Comparison of ENCODE assay signal across 27 cellular contexts in the genomic region with DNA sequence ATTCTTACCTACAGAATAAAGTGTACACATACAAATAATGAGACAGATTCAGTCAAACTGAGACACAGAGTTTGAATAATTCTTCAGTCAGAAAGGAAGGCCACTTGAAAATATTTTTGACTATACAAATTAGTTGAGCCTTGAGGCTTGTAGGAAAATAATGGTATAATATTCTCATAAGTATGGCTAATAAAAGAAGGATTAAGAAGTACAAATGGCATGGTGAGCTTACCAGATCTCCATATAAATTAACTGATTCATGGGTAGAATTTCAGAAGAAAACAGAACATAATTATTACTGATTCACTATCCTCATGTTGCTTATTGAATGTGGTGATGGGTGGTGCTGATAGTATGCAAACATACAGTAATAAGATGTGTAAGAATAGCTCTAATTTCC.
"Had no signal": no experiment of that assay in that cellular context is flagged by ENCODE, and none has a peak within 500 bp of the region (broad histone marks: within the 10 kb centered on the region; RNA-seq: fewer than 3 reads in every experiment).

No MANE protein-coding gene starts in this region.

- H3K27ac ChIP-seq: stomach, suprapubic skin, testis, thoracic aorta, thyroid gland, tibial artery, tibial nerve, transverse colon, upper lobe of left lung, upper lobe of right lung, uterus, vagina had no signal

- FAIRE-seq: urothelium cell line had no signal

- H3K36me3 ChIP-seq: stomach, suprapubic skin, thoracic aorta, thyroid gland, tibial artery, tibial nerve, transverse colon, upper lobe of left lung, upper lobe of right lung, uterus, vagina had no signal

- ATAC-seq: stimulated activated effector memory CD8-positive, alpha-beta T cell treated with anti-CD3 and anti-CD28 coated beads, Interleukin-12 subunit alpha, Interleukin-12 subunit beta, amount 100 ng/mL, for 72 hours; stimulated activated memory B cell treated with anti-CD40 and anti-IgM and Interleukin-4, amounts not matched to agents 10 μg/mL and 1 μg/mL and 100 μg/mL, for 72 hours; stimulated activated naive B cell treated with anti-CD40 and anti-IgM and Interleukin-4, amounts not matched to agents 10 μg/mL and 1 μg/mL and 100 μg/mL, for 72 hours; stimulated activated naive CD8-positive, alpha-beta T cell treated with anti-CD3 and anti-CD28 coated beads, Interleukin-15, amount 100 ng/mL, for 72 hours; stimulated activated naive CD8-positive, alpha-beta T cell treated with anti-CD3 and anti-CD28 coated beads, Interleukin-15, Interleukin-2, amounts not matched to agents 100 U/mL and 50 U/mL, for 24 hours; upper lobe of right lung had no signal

- DNase-seq: stimulated activated CD4-positive, alpha-beta T cell treated with anti-CD3 and anti-CD28 coated beads, Interleukin-2, amount 100 ng/mL, for 48 hours; stimulated activated CD4-positive, alpha-beta T cell treated with anti-CD3 and anti-CD28 coated beads, Interleukin-4, amount 100 ng/mL, for 1 hour; stimulated activated CD4-positive, alpha-beta T cell treated with anti-CD3 and anti-CD28 coated beads, Interleukin-4, amount 100 ng/mL, for 24 hours; stimulated activated CD4-positive, alpha-beta T cell treated with anti-CD3 and anti-CD28 coated beads, Interleukin-4, amount 100 ng/mL, for 4 hours; stimulated activated CD8-positive, alpha-beta memory T cell treated with anti-CD3 and anti-CD28 coated beads, Interleukin-4, amount 100 ng/mL, for 48 hours; stimulated activated naive B cell treated with anti-CD40 and anti-IgM and Interleukin-4, amounts not matched to agents 10 μg/mL and 1 μg/mL and 100 μg/mL, for 72 hours; stimulated activated naive CD4-positive, alpha-beta T cell; stimulated activated naive CD4-positive, alpha-beta T cell treated with Interleukin-2 at 50 U/mL for 16 hours; stimulated activated naive CD8-positive, alpha-beta T cell treated with anti-CD3 and anti-CD28 coated beads, Interleukin-15, amount 100 ng/mL, for 72 hours; stimulated activated naive CD8-positive, alpha-beta T cell treated with anti-CD3 and anti-CD28 coated beads, Interleukin-15, Interleukin-2, amounts not matched to agents 100 U/mL and 50 U/mL, for 24 hours; stomach; substantia nigra; testis; thyroid gland; tibial artery; transverse colon; trophoblast cell; upper lobe of left lung; upper lobe of right lung; uterus had no signal

- H3K9me3 ChIP-seq: stomach, suprapubic skin, testis, thoracic aorta, thyroid gland, tibial artery, tibial nerve, transverse colon, upper lobe of left lung, upper lobe of right lung, uterus, vagina had no signal

- H3K4me1 ChIP-seq: stomach, suprapubic skin, testis, thyroid gland, tibial artery, tibial nerve, transverse colon, upper lobe of left lung, upper lobe of right lung, uterus, vagina had no signal

- H3K27me3 ChIP-seq: stomach, suprapubic skin, testis, thyroid gland, tibial artery, tibial nerve, transverse colon, upper lobe of left lung, upper lobe of right lung, uterus, vagina had no signal

- H3K4me3 ChIP-seq: stomach, suprapubic skin, testis, thoracic aorta, thyroid gland, tibial artery, tibial nerve, transverse colon, upper lobe of left lung, upper lobe of right lung, uterus, vagina had no signal
